ENCODE assay signal across 1 cellular context in the genomic region with DNA sequence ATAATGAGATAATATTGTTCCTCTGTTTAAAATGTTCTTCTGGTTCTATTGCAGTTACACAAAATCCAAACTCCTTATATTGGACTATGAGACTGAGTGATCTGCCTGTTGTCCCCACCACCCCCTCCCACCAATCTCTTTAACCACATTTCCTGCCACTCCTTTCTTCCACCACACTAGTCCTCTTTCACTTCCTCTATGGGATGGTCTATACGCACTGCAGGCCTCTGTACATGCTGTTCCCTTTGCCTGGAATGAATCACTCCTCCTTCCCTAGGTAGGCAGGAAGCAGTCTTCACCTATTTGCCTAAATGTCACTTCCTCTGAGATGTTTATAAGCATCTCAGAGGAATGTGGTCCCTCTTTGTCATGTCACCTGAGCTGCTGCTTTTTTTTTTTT.
TF ChIP-seq lines count a peak whose summit lies in the region.

No MANE protein-coding gene starts in this region.

TF ChIP-seq in K562, 482 proteins besides CTCF, POLR2A, EP300 and RAD21:
- TF ChIP-seq CBX1 (IDR thresholded peaks at IDR 0.05; ENCODE audit: low read depth): no peak
- TF ChIP-seq ETV6 (IDR thresholded peaks at IDR 0.05; ENCODE audit: borderline replicate concordance in 1 of 2, low read depth in 2 of 2, low read length in 1 of 2): peak in 1 of 2 experiments; percentile 72; a peak in 1 of 4 replicates
- TF ChIP-seq ETV6 (CRISPR knock-in tag; IDR thresholded peaks at IDR 0.05; ENCODE audit: borderline replicate concordance): no peak
- TF ChIP-seq SPI1 (IDR thresholded peaks at IDR 0.05; ENCODE audit: borderline replicate concordance, low read depth, low read length): peak; percentile 78; the same call in 1 of the 2 replicates
- TF ChIP-seq GABPA (tag; conservative IDR thresholded peaks at IDR 0.05; ENCODE audit: low read depth): 0 out of 2 replicates have a peak, but pooled peaks have one; percentile 25
- TF ChIP-seq, protein P1, sequence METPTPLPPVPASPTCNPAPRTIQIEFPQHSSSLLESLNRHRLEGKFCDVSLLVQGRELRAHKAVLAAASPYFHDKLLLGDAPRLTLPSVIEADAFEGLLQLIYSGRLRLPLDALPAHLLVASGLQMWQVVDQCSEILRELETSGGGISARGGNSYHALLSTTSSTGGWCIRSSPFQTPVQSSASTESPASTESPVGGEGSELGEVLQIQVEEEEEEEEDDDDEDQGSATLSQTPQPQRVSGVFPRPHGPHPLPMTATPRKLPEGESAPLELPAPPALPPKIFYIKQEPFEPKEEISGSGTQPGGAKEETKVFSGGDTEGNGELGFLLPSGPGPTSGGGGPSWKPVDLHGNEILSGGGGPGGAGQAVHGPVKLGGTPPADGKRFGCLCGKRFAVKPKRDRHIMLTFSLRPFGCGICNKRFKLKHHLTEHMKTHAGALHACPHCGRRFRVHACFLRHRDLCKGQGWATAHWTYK (CRISPR knock-in tag; IDR thresholded peaks at IDR 0.05): peak; percentile 85
- TF ChIP-seq ZKSCAN8 (CRISPR knock-in tag; IDR thresholded peaks at IDR 0.05): no peak
- TF ChIP-seq, protein P2, sequence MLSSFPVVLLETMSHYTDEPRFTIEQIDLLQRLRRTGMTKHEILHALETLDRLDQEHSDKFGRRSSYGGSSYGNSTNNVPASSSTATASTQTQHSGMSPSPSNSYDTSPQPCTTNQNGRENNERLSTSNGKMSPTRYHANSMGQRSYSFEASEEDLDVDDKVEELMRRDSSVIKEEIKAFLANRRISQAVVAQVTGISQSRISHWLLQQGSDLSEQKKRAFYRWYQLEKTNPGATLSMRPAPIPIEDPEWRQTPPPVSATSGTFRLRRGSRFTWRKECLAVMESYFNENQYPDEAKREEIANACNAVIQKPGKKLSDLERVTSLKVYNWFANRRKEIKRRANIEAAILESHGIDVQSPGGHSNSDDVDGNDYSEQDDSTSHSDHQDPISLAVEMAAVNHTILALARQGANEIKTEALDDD (IDR thresholded peaks at IDR 0.05): peak; percentile 86
- peak; percentile 48; the same call in 1 of the 2 replicates for TF ChIP-seq ETV1 (tag; conservative IDR thresholded peaks at IDR 0.05; ENCODE audit: low read depth)
- TF ChIP-seq CTBP1 (IDR thresholded peaks at IDR 0.05; ENCODE audit: borderline replicate concordance): 0 out of 2 replicates have a peak, but pooled peaks have one; percentile 15
